ENCODE assay signal across 8 cellular contexts in the genomic region with DNA sequence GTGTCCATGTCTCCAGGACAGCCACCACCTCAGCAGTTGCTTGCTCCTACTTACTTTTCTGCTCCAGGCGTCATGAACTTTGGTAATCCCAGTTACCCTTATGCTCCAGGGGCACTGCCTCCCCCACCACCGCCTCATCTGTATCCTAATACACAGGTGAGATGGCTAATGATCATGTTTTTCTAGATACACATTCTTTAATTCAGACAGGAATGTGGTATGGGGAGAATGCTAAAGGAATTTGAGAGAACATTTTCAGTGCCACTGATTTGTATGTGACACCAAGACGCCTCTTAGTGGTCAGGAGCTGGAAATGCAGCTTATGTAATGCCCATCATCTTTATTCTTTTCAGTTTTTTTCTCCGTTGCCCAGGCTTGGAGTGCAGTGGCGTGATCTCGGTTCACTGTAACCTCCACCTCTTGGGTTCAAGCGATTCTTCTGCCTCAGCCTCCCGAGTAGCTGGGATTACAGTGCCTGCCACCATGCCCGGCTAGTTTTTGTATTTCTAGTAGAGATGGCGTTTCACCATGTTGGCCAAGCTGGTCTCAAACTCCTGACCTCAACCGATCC. TPM values are rescaled to one million over a fixed set of nuclear protein-coding genes. Genes with fewer than 3 reads are reported as not detected.
A peak's percentile ranks its signal among the peaks of the same experiment; 100 is the strongest.
DNase-seq lines count a peak whose midpoint lies in the region; ATAC-seq and TF ChIP-seq lines count a peak whose summit lies in the region.

No MANE protein-coding gene starts in this region.

- H3K36me3 ChIP-seq in thoracic aorta: peaks cover 70% of the 10 kb centered on the region

- no peaks in the 10 kb centered on the region for H3K27me3 ChIP-seq in thoracic aorta (replicated peaks; ENCODE audit: insufficient read depth)

- TF ChIP-seq CTCF in thoracic aorta (IDR thresholded peaks at IDR 0.05): peak; percentile 83

- no peaks in the 10 kb centered on the region for H3K27me3 Mint-ChIP-seq in T-helper 2 cell treated with Interferon-gamma antibody and Interleukin-4, amounts not matched to agents 5 μg/mL and 100 μg/mL, for 36 hours (ENCODE audit: low read depth)

- no peaks in the 10 kb centered on the region for H3K9me3 Mint-ChIP-seq in T-helper 2 cell treated with Interferon-gamma antibody and Interleukin-4, amounts not matched to agents 5 μg/mL and 100 μg/mL, for 36 hours

- H3K36me3 Mint-ChIP-seq in T-helper 2 cell treated with Interferon-gamma antibody and Interleukin-4, amounts not matched to agents 5 μg/mL and 100 μg/mL, for 36 hours (ENCODE audit: low read depth): peaks cover 60% of the 10 kb centered on the region

- peak; percentile 88 for ATAC-seq in left lobe of liver
- ATAC-seq in thoracic aorta (ENCODE audit: insufficient number of reproducible peaks, low FRiP score, low read depth): peak; percentile 68
- no peak for ATAC-seq in HG03432 (IDR thresholded peaks at IDR 0.05; ENCODE audit: unreplicated experiment)

- no peaks in the 10 kb centered on the region for H3K4me1 ChIP-seq in thoracic aorta (ENCODE audit: control insufficient read depth in 1 of 2, low read depth in 2 of 2)

- H3K4me1 Mint-ChIP-seq in T-helper 2 cell treated with Interferon-gamma antibody and Interleukin-4, amounts not matched to agents 5 μg/mL and 100 μg/mL, for 36 hours (ENCODE audit: low read depth): peaks cover 12% of the 10 kb centered on the region

- H3K4me3 Mint-ChIP-seq in T-helper 2 cell treated with Interferon-gamma antibody and Interleukin-4, amounts not matched to agents 5 μg/mL and 100 μg/mL, for 36 hours: no peak overlapping the region

- no peak overlapping the region for H3K4me3 ChIP-seq in thoracic aorta

- no peaks in the 10 kb centered on the region for H3K9me3 ChIP-seq in thoracic aorta

- H3K27ac Mint-ChIP-seq in T-helper 2 cell treated with Interferon-gamma antibody and Interleukin-4, amounts not matched to agents 5 μg/mL and 100 μg/mL, for 36 hours: no peak overlapping the region

- DNase-seq in T-helper 2 cell (peak in 3 of 5 experiments; percentile 20 to 69 (median 43)), M059J (ENCODE audit: low read depth) (peak; percentile 58), T follicular helper cell (ENCODE audit: low read depth) (peak; percentile 16), dedifferentiated amniotic fluid mesenchymal stem cell (ENCODE audit: extremely low spot score) (peak; percentile 74), left lobe of liver (ENCODE audit: low spot score) (no peak), thoracic aorta (ENCODE audit: low spot score) (no peak)
- DNase-seq in T-helper 2 cell treated with Interferon-gamma antibody and Interleukin-4, amounts not matched to agents 5 μg/mL and 100 μg/mL, for 36 hours (ENCODE audit: low spot score): no peak

- peak overlapping the region; percentile 18 to 44 for H3K27ac ChIP-seq in thoracic aorta

RNA-seq across cellular contexts. Expression of a gene that starts 8.9 kb away (rescaled TPM):
- total RNA-seq in M059J (2014; rRNA removed; shearing (Covaris generic)): 0.25 TPM in 1 of 2 replicates, not detected in the other
- total RNA-seq in left lobe of liver: 19.3 TPM
- total RNA-seq in thoracic aorta: 10 to 100 TPM in 1 of 2 donors, 1 to 10 TPM in 1; 7.3 to 21.7 TPM

RNA-seq across cellular contexts. Expression of a gene that starts 28.0 kb away (rescaled TPM):
- 23.5 and 28.2 TPM in 2 replicates for total RNA-seq in M059J (2014; rRNA removed; shearing (Covaris generic))
- total RNA-seq in left lobe of liver (25.1 TPM), thoracic aorta (100 to 1,000 TPM in 1 of 2 donors, 10 to 100 TPM in 1; 81.8 to 108 TPM)

RNA-seq across cellular contexts. Expression of a gene that starts 46.6 kb away (rescaled TPM):
- 33.2 and 61.3 TPM in 2 replicates for total RNA-seq in M059J (2014; rRNA removed; shearing (Covaris generic))
- 45.9 TPM for total RNA-seq in left lobe of liver
- total RNA-seq in thoracic aorta: 100 to 1,000 TPM in 1 of 2 donors, 10 to 100 TPM in 1; 69.3 to 107 TPM

RNA-seq across cellular contexts. Expression of a gene that starts 50.8 kb away (rescaled TPM):
- total RNA-seq in M059J (2014; rRNA removed; shearing (Covaris generic)): 11.2 and 12.8 TPM in 2 replicates
- total RNA-seq in left lobe of liver (10.3 TPM), thoracic aorta (10 to 100 TPM in 1 of 2 donors, 1 to 10 TPM in 1; 8.9 to 14.0 TPM)

Comparison
In these comparisons a context has a peak if more than half of its experiments do, and no peak if none do; other contexts are left out.
1. DNase-seq: peak in T-helper 2 cell (3 of 5), M059J (single experiment), T follicular helper cell (single experiment) and dedifferentiated amniotic fluid mesenchymal stem cell (single experiment); none in T-helper 2 cell treated with Interferon-gamma antibody and Interleukin-4, amounts not matched to agents 5 μg/mL and 100 μg/mL, for 36 hours (single experiment), left lobe of liver (single experiment) and thoracic aorta (single experiment).